In the genomic region with DNA sequence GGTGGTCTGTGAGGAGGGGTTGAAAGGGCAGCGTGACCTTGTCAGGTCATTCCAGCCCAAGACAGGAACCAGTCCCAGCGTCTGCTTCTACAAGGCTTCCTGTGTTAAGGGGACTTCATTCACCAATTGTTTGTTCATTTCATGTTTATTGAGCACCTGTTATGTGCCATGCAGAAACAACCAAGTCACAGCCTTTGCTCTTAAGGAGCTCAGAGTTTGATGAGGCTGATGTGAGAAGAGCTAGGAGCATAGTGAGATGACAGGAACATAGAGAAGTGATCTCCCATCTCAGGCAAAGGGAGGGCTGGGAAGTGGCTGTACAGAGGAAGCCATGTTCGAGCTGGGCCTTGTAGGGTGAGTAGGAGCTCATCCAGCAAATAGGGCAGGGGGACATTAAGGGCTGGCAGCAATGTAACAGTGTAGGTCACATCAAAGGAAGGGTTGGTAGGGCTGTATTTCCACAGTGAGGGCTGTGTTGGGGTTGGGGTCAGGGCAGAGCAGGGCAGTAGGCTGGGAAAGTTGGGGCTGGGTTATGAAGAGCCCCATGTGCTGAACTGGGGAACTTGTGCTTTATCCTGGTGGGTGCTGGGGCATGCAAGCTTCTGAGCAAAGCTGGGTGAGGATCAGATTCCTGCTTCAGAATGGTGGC, we compare ENCODE assay signal across 21 cellular contexts.
DNase-seq lines count a peak whose midpoint lies in the region; ATAC-seq, FAIRE-seq and TF ChIP-seq lines count a peak whose summit lies in the region.
"Had no signal": no experiment of that assay in that cellular context is flagged by ENCODE, and none has a peak within 500 bp of the region (broad histone marks: within the 10 kb centered on the region; RNA-seq: fewer than 3 reads in every experiment).

No MANE protein-coding gene starts in this region.

- no peaks in the 10 kb centered on the region for H4K20me1 ChIP-seq in endothelial cell of umbilical vein (replicated peaks; ENCODE audit: control insufficient read depth, extremely low read depth, insufficient read depth, low read length)

- H3K27ac ChIP-seq in endothelial cell of umbilical vein (ENCODE audit: insufficient read depth, low read depth, low read length) (no peak overlapping the region), sigmoid colon (no peak overlapping the region)
- H3K27ac ChIP-seq: psoas muscle, SK-N-MC, stomach had no signal

- H3K4me1 Mint-ChIP-seq in Caco-2 (ENCODE audit: low read depth, unreplicated experiment) = peaks cover 14% of the 10 kb centered on the region
- H3K4me1 Mint-ChIP-seq in HFFc6 (ENCODE audit: low read depth) = peaks cover 46% of the 10 kb centered on the region
- peaks cover 34% of the 10 kb centered on the region for H3K4me1 Mint-ChIP-seq in neural crest cell

- H3K36me3 Mint-ChIP-seq in Caco-2 (ENCODE audit: insufficient read depth, unreplicated experiment) (peaks cover 77% of the 10 kb centered on the region), HFFc6 (ENCODE audit: low read depth) (peaks cover 30% of the 10 kb centered on the region), neural crest cell (ENCODE audit: low read depth) (peaks cover 3% of the 10 kb centered on the region)
- H3K36me3 Mint-ChIP-seq: CD4-positive, alpha-beta memory T cell had no signal

- TF ChIP-seq EP300 in sigmoid colon (IDR thresholded peaks at IDR 0.05) = no peak

- H3K36me3 ChIP-seq in Caco-2 (ENCODE audit: control insufficient read depth, insufficient read depth, low read length) (no peaks in the 10 kb centered on the region), endothelial cell of umbilical vein (ENCODE audit: control insufficient read depth in 2 of 2, extremely low read depth in 1 of 2, insufficient read depth in 2 of 2, low read length in 2 of 2) (peaks cover 6 to 22% of the 10 kb centered on the region in 2 experiments), sigmoid colon (peaks cover 21 to 41% (median 35%) of the 10 kb centered on the region in 4 donors)

- H3K4me1 ChIP-seq in Caco-2 (peaks cover 18% of the 10 kb centered on the region), endothelial cell of umbilical vein (ENCODE audit: control insufficient read depth, extremely low read depth, insufficient read depth, low read length) (peaks cover 13% of the 10 kb centered on the region), sigmoid colon (peaks cover 0 to 38% (median 27%) of the 10 kb centered on the region in 4 donors)
- H3K4me1 ChIP-seq: psoas muscle had no signal

- intact Hi-C loops in Caco-2 (cut with micrococcal nuclease; ENCODE audit: unreplicated experiment) (no loop called here), endothelial cell of umbilical vein (cut with micrococcal nuclease) (no loop called here), sigmoid colon (cut with DNase I) (no loop called here)

- no TSS peak for BruUV-seq in Caco-2 (replicated peaks; lab: Mats Ljungman, UMichigan)
- no TSS peak for BruUV-seq in endothelial cell of umbilical vein (replicated peaks; lab: Mats Ljungman, UMichigan)

- peaks cover 3% of the 10 kb centered on the region for H3K27me3 ChIP-seq in Caco-2 (replicated peaks; ENCODE audit: control insufficient read depth, insufficient read depth, low read length)
- H3K27me3 ChIP-seq in endothelial cell of umbilical vein (ENCODE audit: control insufficient read depth in 2 of 2, insufficient read depth in 2 of 2, low read length in 2 of 2) = no peaks in the 10 kb centered on the region
- no peaks in the 10 kb centered on the region for H3K27me3 ChIP-seq in sigmoid colon

- CTCF ChIA-PET in Caco-2 (lab: Charles Lee) (interaction anchor here (0.5 to 3.6 kb wide), 2 partner anchors 13 to 51 kb away, joined by 4 to 63 read pairs; no protein-coding TSS in a partner anchor), endothelial cell of umbilical vein (lab: Charles Lee) (interaction anchor here (0.9 to 5.9 kb wide), 5 partner anchors 29 to 161 kb away, joined by 3 to 61 read pairs (median 33); no protein-coding TSS in a partner anchor)

- H2AFZ ChIP-seq in endothelial cell of umbilical vein (ENCODE audit: low read depth, low read length) = no peak overlapping the region

- TF ChIP-seq CTCF in Caco-2 (IDR thresholded peaks at IDR 0.05; ENCODE audit: insufficient read depth in 1 of 2, low read depth in 1 of 2, low read length in 1 of 2, severe bottlenecking in 1 of 2, unreplicated experiment in 1 of 2) = no peak
- no peak for TF ChIP-seq CTCF in HFFc6 (IDR thresholded peaks at IDR 0.05)
- TF ChIP-seq CTCF in endothelial cell of umbilical vein (IDR thresholded peaks at IDR 0.05; ENCODE audit: extremely low read depth in 1 of 2, insufficient read depth in 1 of 2, low read depth in 1 of 2, low read length in 2 of 2) = peak in 1 of 2 donors; percentile 0
- TF ChIP-seq CTCF in neural crest cell (conservative IDR thresholded peaks at IDR 0.05) = no peak
- no peak for TF ChIP-seq CTCF in foreskin fibroblast (IDR thresholded peaks at IDR 0.05; ENCODE audit: low read depth, low read length)
- no peak for TF ChIP-seq CTCF in sigmoid colon (IDR thresholded peaks at IDR 0.05)

- H3K27me3 Mint-ChIP-seq in Caco-2 (ENCODE audit: insufficient read depth, unreplicated experiment) (peaks cover 9% of the 10 kb centered on the region), HFFc6 (ENCODE audit: insufficient read depth) (peaks cover 48% of the 10 kb centered on the region), neural crest cell (ENCODE audit: low read depth) (peaks cover 43% of the 10 kb centered on the region)

- H3K27ac Mint-ChIP-seq in Caco-2 (ENCODE audit: unreplicated experiment) (peak overlapping the region; percentile 77), HFFc6 (peak overlapping the region; percentile 97), neural crest cell (ENCODE audit: unreplicated experiment) (peak overlapping the region; percentile 52)

- H3K4me3 ChIP-seq in Caco-2 (ENCODE audit: low read depth, low read length) = no peak overlapping the region
- no peak overlapping the region for H3K4me3 ChIP-seq in endothelial cell of umbilical vein (replicated peaks in 1 of 3; ENCODE audit: insufficient read depth in 1 of 3, low read depth in 1 of 3, low read length in 3 of 3)
- no peak overlapping the region for H3K4me3 ChIP-seq in foreskin fibroblast (ENCODE audit: low read depth in 1 of 2, low read length in 2 of 2)
- no peak overlapping the region for H3K4me3 ChIP-seq in sigmoid colon
- H3K4me3 ChIP-seq: psoas muscle, SK-N-MC, stomach had no signal

- H3K4me2 ChIP-seq in endothelial cell of umbilical vein (ENCODE audit: insufficient read depth, low read length) = no peak overlapping the region

- no peaks in the 10 kb centered on the region for H3K9me1 ChIP-seq in endothelial cell of umbilical vein (replicated peaks; ENCODE audit: control insufficient read depth, extremely low read depth, insufficient read depth, low read length)

- no peaks in the 10 kb centered on the region for H3K9me3 Mint-ChIP-seq in Caco-2 (ENCODE audit: unreplicated experiment)
- H3K9me3 Mint-ChIP-seq in HFFc6 = peaks cover 7% of the 10 kb centered on the region
- H3K9me3 Mint-ChIP-seq in neural crest cell = no peaks in the 10 kb centered on the region
- H3K9me3 Mint-ChIP-seq: activated T-helper 1 cell treated with anti-CD3 and anti-CD28 coated beads, Interleukin-12 subunit alpha, Interleukin-12 subunit beta, Interleukin-2, Interleukin-4 antibody, amounts not matched to agents 30 ng/mL and 10 ng/mL and 1 ng/mL, durations not matched to agents 14 hours and 24 hours and 36 hours; CD4-positive, alpha-beta memory T cell had no signal

- peak overlapping the region; percentile 72 for H3K4me3 Mint-ChIP-seq in Caco-2 (ENCODE audit: unreplicated experiment)
- H3K4me3 Mint-ChIP-seq in HFFc6 = peak overlapping the region; percentile 39
- H3K4me3 Mint-ChIP-seq in neural crest cell = peak overlapping the region; percentile 69
- H3K4me3 Mint-ChIP-seq: activated T-helper 1 cell treated with anti-CD3 and anti-CD28 coated beads, Interleukin-12 subunit alpha, Interleukin-12 subunit beta, Interleukin-2, Interleukin-4 antibody, amounts not matched to agents 30 ng/mL and 10 ng/mL and 1 ng/mL, durations not matched to agents 14 hours and 24 hours and 36 hours had no signal

- H3K9ac ChIP-seq in endothelial cell of umbilical vein (replicated peaks; ENCODE audit: extremely low read depth, insufficient read depth, low read length) = no peak overlapping the region

- ATAC-seq in HG02798 (IDR thresholded peaks at IDR 0.05; ENCODE audit: poor library complexity, unreplicated experiment) = no peak
- ATAC-seq: psoas muscle had no signal

- no peak for DNase-seq in Caco-2
- DNase-seq in HFFc6 = no peak
- no peak for DNase-seq in endothelial cell of umbilical vein (ENCODE audit: low read depth, low spot score)
- no peak for DNase-seq in neural crest cell (ENCODE audit: low read depth, low spot score)
- no peak for DNase-seq in foreskin fibroblast
- no peak for DNase-seq in anterior cingulate cortex (lab: John Stamatoyannopoulos, UW)
- no peak for DNase-seq in sigmoid colon
- DNase-seq: activated CD4-positive, alpha-beta T cell treated with anti-CD3 and anti-CD28 coated beads for 1 hour; CD4-positive, alpha-beta memory T cell; NCI-H2107; NCI-H524; small intestine; stimulated activated CD4-positive, alpha-beta T cell treated with anti-CD3 and anti-CD28 coated beads, Interleukin-2, amount 100 ng/mL, for 48 hours; stomach; T1000; trophoblast cell had no signal

- dilution Hi-C loops in endothelial cell of umbilical vein (cut with MboI; ENCODE audit: extremely low pct_ligation_motif_present, low sequenced_read_pairs) = no loop called here

- no peak for FAIRE-seq in endothelial cell of umbilical vein (lab: Jason Lieb, UNC)
- FAIRE-seq: colon, small intestine had no signal

- POLR2A ChIA-PET in Caco-2 (lab: Charles Lee) (no interaction called here), endothelial cell of umbilical vein (lab: Charles Lee) (no interaction called here)

- peak; percentile 44 for TF ChIP-seq POLR2A in endothelial cell of umbilical vein (IDR thresholded peaks at IDR 0.05; ENCODE audit: low read depth, low read length)
- no peak for TF ChIP-seq POLR2A in sigmoid colon (IDR thresholded peaks at IDR 0.05)

- H3K79me2 ChIP-seq in endothelial cell of umbilical vein (ENCODE audit: control insufficient read depth, insufficient read depth, low read length) = no peaks in the 10 kb centered on the region

- WGBS in sigmoid colon, 2 donors = 89 to 92% methylated on average over 3 of the region's 3 CpGs

- H3K9me3 ChIP-seq in Caco-2 (no peaks in the 10 kb centered on the region), endothelial cell of umbilical vein (replicated peaks; ENCODE audit: control insufficient read depth, insufficient read depth, low read length) (no peaks in the 10 kb centered on the region), sigmoid colon (no peaks in the 10 kb centered on the region)
- H3K9me3 ChIP-seq: psoas muscle, stomach had no signal

TF ChIP-seq in endothelial cell of umbilical vein, 7 proteins besides CTCF, POLR2A, EP300 and RAD21 (continues in another document):
- no peak for TF ChIP-seq MYC (IDR thresholded peaks at IDR 0.05; ENCODE audit: low read depth, low read length)
- TF ChIP-seq FOS (IDR thresholded peaks at IDR 0.05; ENCODE audit: borderline replicate concordance, insufficient read depth, low read length) = no peak
- TF ChIP-seq, protein P1, sequence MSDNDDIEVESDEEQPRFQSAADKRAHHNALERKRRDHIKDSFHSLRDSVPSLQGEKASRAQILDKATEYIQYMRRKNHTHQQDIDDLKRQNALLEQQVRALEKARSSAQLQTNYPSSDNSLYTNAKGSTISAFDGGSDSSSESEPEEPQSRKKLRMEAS (IDR thresholded peaks at IDR 0.05; ENCODE audit: insufficient read depth, insufficient read length) = no peak
- TF ChIP-seq POLR2AphosphoS5 (IDR thresholded peaks at IDR 0.05; ENCODE audit: insufficient read depth, low read depth, low read length) = no peak
